In genomic region chr20:24674921-24675605, GRCh38 we compare ENCODE assay signal across 13 cellular contexts.
A peak's percentile ranks its signal among the peaks of the same experiment; 100 is the strongest.
DNase-seq lines count a peak whose midpoint lies in the region; ATAC-seq, FAIRE-seq and TF ChIP-seq lines count a peak whose summit lies in the region.
"Had no signal": no experiment of that assay in that cellular context is flagged by ENCODE, and none has a peak within 500 bp of the region (broad histone marks: within the 10 kb centered on the region; RNA-seq: fewer than 3 reads in every experiment).

No MANE protein-coding gene starts in this region.

- ATAC-seq in sciatic nerve: no peak
- ATAC-seq: HCT116 had no signal

- peak; percentile 67 for DNase-seq in cardiac septum (ENCODE audit: low spot score)
- no peak for DNase-seq in left ventricle myocardium inferior
- peak; percentile 15 for DNase-seq in kidney
- DNase-seq in sciatic nerve (ENCODE audit: low spot score): peak; percentile 32
- no peak for DNase-seq in DMS153 treated with DMSO at 0.1 percent for 48 hours (lab: John Stamatoyannopoulos, UW; ENCODE audit: unreplicated experiment)
- DNase-seq in brain microvascular endothelial cell: no peak
- no peak for DNase-seq in COLO829 (ENCODE audit: low spot score)
- DNase-seq: 8988T; AML-193; CD8-positive, alpha-beta memory T cell had no signal

- no peaks in the 10 kb centered on the region for H3K36me3 ChIP-seq in left ventricle myocardium inferior
- no peaks in the 10 kb centered on the region for H3K36me3 ChIP-seq in kidney (ENCODE audit: control insufficient read depth in 1 of 2, insufficient read depth in 2 of 2, low read length in 2 of 2)
- no peaks in the 10 kb centered on the region for H3K36me3 ChIP-seq in brain microvascular endothelial cell (replicated peaks)
- H3K36me3 ChIP-seq: BLaER1 had no signal

- no peak overlapping the region for H3K4me3 ChIP-seq in left ventricle myocardium inferior
- no peak overlapping the region for H3K4me3 ChIP-seq in kidney (ENCODE audit: low read length in 2 of 2)
- no peak overlapping the region for H3K4me3 ChIP-seq in brain microvascular endothelial cell (ENCODE audit: low read depth, low read length)
- H3K4me3 ChIP-seq: BLaER1 had no signal

- FAIRE-seq in kidney (lab: Jason Lieb, UNC): no peak

- TF ChIP-seq CTCF in left ventricle myocardium inferior (IDR thresholded peaks at IDR 0.05; ENCODE audit: borderline replicate concordance) (no peak), kidney (IDR thresholded peaks at IDR 0.05; ENCODE audit: borderline replicate concordance, extremely low read depth, insufficient read depth) (no peak), brain microvascular endothelial cell (IDR thresholded peaks at IDR 0.05; ENCODE audit: low read depth, low read length, missing control alignments) (no peak)

- H3K9ac ChIP-seq in kidney (ENCODE audit: low read length in 2 of 2): no peak overlapping the region
- H3K9ac ChIP-seq: BLaER1 had no signal

- H3K4me1 ChIP-seq in left ventricle myocardium inferior: no peaks in the 10 kb centered on the region
- H3K4me1 ChIP-seq in kidney (ENCODE audit: control insufficient read depth in 1 of 2, insufficient read depth in 1 of 2, low read depth in 1 of 2, low read length in 2 of 2): no peaks in the 10 kb centered on the region

- H3K27me3 ChIP-seq in left ventricle myocardium inferior (ENCODE audit: low read depth): no peaks in the 10 kb centered on the region
- H3K27me3 ChIP-seq in brain microvascular endothelial cell (replicated peaks): no peaks in the 10 kb centered on the region
- H3K27me3 ChIP-seq: BLaER1 had no signal

- H3K27ac ChIP-seq in left ventricle myocardium inferior (replicated peaks) (no peak overlapping the region), kidney (ENCODE audit: low read depth in 2 of 2, low read length in 2 of 2) (no peak overlapping the region), brain microvascular endothelial cell (no peak overlapping the region)
- H3K27ac ChIP-seq: BLaER1, HL-60 had no signal

- in situ Hi-C loops in brain microvascular endothelial cell (cut with HindIII; ENCODE audit: low pct_ligation_motif_present, low sequenced_read_pairs): no loop called here

- no peaks in the 10 kb centered on the region for H3K9me3 ChIP-seq in left ventricle myocardium inferior (replicated peaks)
- no peaks in the 10 kb centered on the region for H3K9me3 ChIP-seq in kidney (ENCODE audit: control insufficient read depth in 1 of 2, low read length in 2 of 2)
- H3K9me3 ChIP-seq: BLaER1 had no signal

- intact Hi-C loops in cardiac septum (cut with DNase I) (no loop called here), left ventricle myocardium inferior (cut with micrococcal nuclease) (no loop called here), kidney (cut with DNase I) (no loop called here), sciatic nerve (cut with DNase I) (no loop called here)

Comparison
In these comparisons a context has a peak if more than half of its experiments do, and no peak if none do; other contexts are left out.
1. DNase-seq: peak in cardiac septum (single experiment), kidney (single experiment) and sciatic nerve (single experiment); none in left ventricle myocardium inferior (single experiment), DMS153 treated with DMSO at 0.1 percent for 48 hours (single experiment), brain microvascular endothelial cell (single experiment) and COLO829 (single experiment).